9 cellular contexts compared by ENCODE assay signal in genomic region chrX:1536712-1537030, GRCh38. TPM values are rescaled to one million over a fixed set of nuclear protein-coding genes. Genes with fewer than 3 reads are reported as not detected.
A peak's percentile ranks its signal among the peaks of the same experiment; 100 is the strongest.
DNase-seq lines count a peak whose midpoint lies in the region; ATAC-seq lines count a peak whose summit lies in the region.
"Had no signal": no experiment of that assay in that cellular context is flagged by ENCODE, and none has a peak within 500 bp of the region (broad histone marks: within the 10 kb centered on the region; RNA-seq: fewer than 3 reads in every experiment).

No MANE protein-coding gene starts in this region.

- no peaks in the 10 kb centered on the region for H3K9me3 Mint-ChIP-seq in naive thymus-derived CD4-positive, alpha-beta T cell

- H3K4me1 ChIP-seq in naive thymus-derived CD4-positive, alpha-beta T cell (ENCODE audit: control insufficient read depth in 2 of 2, insufficient read depth in 2 of 2, low read length in 2 of 2) = peaks cover 7 to 10% of the 10 kb centered on the region in 2 donors

- H3K27ac ChIP-seq in naive thymus-derived CD4-positive, alpha-beta T cell (ENCODE audit: low read depth, low read length) = peak overlapping the region; percentile 88

- peaks cover 11 to 29% (median 20%) of the 10 kb centered on the region in 7 donors for H3K4me1 Mint-ChIP-seq in naive thymus-derived CD4-positive, alpha-beta T cell

- intact Hi-C loops in naive thymus-derived CD4-positive, alpha-beta T cell (cut with micrococcal nuclease) = loop anchor here (1.0 to 5.0 kb wide), 20 partner anchors 15 to 1156 kb away; partner anchors contain the start of genes AKAP17A (in 2 of the 2), CD99 (in 2 of the 2) and SLC25A6 (in 1 of the 2)

- POLR2A ChIA-PET in naive thymus-derived CD4-positive, alpha-beta T cell (lab: Charles Lee) = no interaction called here

- peaks cover 0 to 18% (median 7%) of the 10 kb centered on the region in 5 donors for H3K36me3 Mint-ChIP-seq in naive thymus-derived CD4-positive, alpha-beta T cell

- H3K9me3 ChIP-seq in naive thymus-derived CD4-positive, alpha-beta T cell (ENCODE audit: control insufficient read depth in 2 of 3, low read length in 3 of 3) = no peaks in the 10 kb centered on the region
- H3K9me3 ChIP-seq: MG63 had no signal

- CTCF ChIA-PET in naive thymus-derived CD4-positive, alpha-beta T cell (lab: Charles Lee) = no interaction called here

- no peaks in the 10 kb centered on the region for H3K27me3 Mint-ChIP-seq in naive thymus-derived CD4-positive, alpha-beta T cell

- H3K4me3 ChIP-seq in GM08714 (ENCODE audit: low read length) = peak overlapping the region; percentile 91
- peak overlapping the region; percentile 81 for H3K4me3 ChIP-seq in naive thymus-derived CD4-positive, alpha-beta T cell (ENCODE audit: low read length)
- H3K4me3 ChIP-seq: MG63 had no signal

- peaks cover 0 to 14% (median 4%) of the 10 kb centered on the region in 3 experiments for H3K36me3 ChIP-seq in naive thymus-derived CD4-positive, alpha-beta T cell (ENCODE audit: control insufficient read depth in 2 of 3, insufficient read depth in 3 of 3, low read length in 3 of 3)
- H3K36me3 ChIP-seq: MG63 had no signal

- peak; percentile 11 for DNase-seq in T-helper 9 cell
- no peak for DNase-seq in naive thymus-derived CD4-positive, alpha-beta T cell
- no peak for DNase-seq in NCI-H446 treated with DMSO at 0.1 percent for 48 hours (lab: John Stamatoyannopoulos, UW)
- no peak for DNase-seq in activated CD4-positive, CD25-positive, alpha-beta regulatory T cell (lab: John Stamatoyannopoulos, UW)
- no peak for DNase-seq in DMS53 treated with DMSO at 0.1 percent for 48 hours (lab: John Stamatoyannopoulos, UW; ENCODE audit: unreplicated experiment)
- DNase-seq in D341Med (ENCODE audit: low spot score) = no peak

- no peaks in the 10 kb centered on the region for H3K27me3 ChIP-seq in naive thymus-derived CD4-positive, alpha-beta T cell (ENCODE audit: control insufficient read depth in 2 of 2, insufficient read depth in 2 of 2, low read length in 2 of 2)

- ATAC-seq in HG02678 (IDR thresholded peaks at IDR 0.05; ENCODE audit: unreplicated experiment) = peak; percentile 2
- ATAC-seq in naive thymus-derived CD4-positive, alpha-beta T cell = peak; percentile 22

- peak overlapping the region; percentile 89 to 99 (median 98) for H3K4me3 Mint-ChIP-seq in naive thymus-derived CD4-positive, alpha-beta T cell

- peak overlapping the region; percentile 98 to 100 (median 99) for H3K27ac Mint-ChIP-seq in naive thymus-derived CD4-positive, alpha-beta T cell

RNA-seq across cellular contexts. Expression of gene P2RY8, which starts 0.3 kb away (rescaled TPM):
- 100 to 1,000 TPM; 109 to 158 (median 122) TPM for total RNA-seq in naive thymus-derived CD4-positive, alpha-beta T cell
- polyA plus RNA-seq in naive thymus-derived CD4-positive, alpha-beta T cell = 100 to 1,000 TPM; 221 to 277 TPM

RNA-seq across cellular contexts. Expression of gene AKAP17A, which starts 54.7 kb away (rescaled TPM):
- total RNA-seq in naive thymus-derived CD4-positive, alpha-beta T cell = 100 to 1,000 TPM in 4 of 5 experiments, 10 to 100 TPM in 1; 75.7 to 165 (median 125) TPM
- 10 to 100 TPM; 19.2 to 66.9 TPM for polyA plus RNA-seq in naive thymus-derived CD4-positive, alpha-beta T cell
